ENCODE assay signal across 1 cellular context in the genomic region with DNA sequence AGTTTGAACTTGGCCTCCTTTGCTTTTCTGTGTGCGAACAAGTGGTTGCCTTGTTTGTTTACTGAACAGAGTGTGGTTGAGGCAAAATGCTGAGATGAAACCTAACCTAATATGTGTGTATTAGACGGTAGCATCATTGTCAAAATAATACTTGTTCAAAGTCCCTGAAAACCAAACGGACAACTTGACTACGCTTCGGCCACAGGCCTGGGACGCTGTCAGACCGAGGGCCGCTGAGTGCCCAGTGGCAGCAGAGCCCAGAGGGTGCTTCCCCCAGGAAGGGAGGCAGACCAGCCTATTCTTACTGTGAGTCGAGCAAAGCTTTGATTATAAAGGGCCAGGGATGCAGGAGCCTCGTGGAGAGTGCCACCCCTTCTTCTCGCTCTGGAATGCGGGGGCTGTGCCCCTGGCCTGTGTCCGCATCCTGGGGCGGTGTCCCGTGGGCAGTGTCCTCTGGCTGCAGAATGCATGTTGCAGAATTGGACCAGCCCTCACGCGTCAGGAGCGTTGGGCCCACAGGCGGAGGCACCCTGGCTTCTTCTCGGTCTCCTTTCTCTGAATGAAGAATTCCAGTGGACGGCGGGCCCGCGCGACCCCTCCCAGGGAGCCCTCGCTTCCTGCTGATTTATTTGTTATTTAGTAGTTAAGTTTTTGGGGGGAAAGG.
TF ChIP-seq lines count a peak whose summit lies in the region.

No MANE protein-coding gene starts in this region.

TF ChIP-seq in GM23338, 12 proteins besides CTCF, POLR2A, EP300 and RAD21 (continued from another document):
- TF ChIP-seq REST (IDR thresholded peaks at IDR 0.05; ENCODE audit: unreplicated experiment) (no peak), ZNF114 (CRISPR knock-in tag; IDR thresholded peaks at IDR 0.05) (no peak), NANOG (IDR thresholded peaks at IDR 0.05; ENCODE audit: borderline replicate concordance) (no peak), ETS1 (IDR thresholded peaks at IDR 0.05) (no peak), POLR2AphosphoS5 (IDR thresholded peaks at IDR 0.05; ENCODE audit: low read depth) (no peak), CREB1 (CRISPR knock-in tag; IDR thresholded peaks at IDR 0.05; ENCODE audit: low read depth) (no peak), STAT1 (IDR thresholded peaks at IDR 0.05; ENCODE audit: unreplicated experiment) (no peak), ZNF331 (CRISPR knock-in tag; IDR thresholded peaks at IDR 0.05; ENCODE audit: low read depth) (no peak), JUNB (IDR thresholded peaks at IDR 0.05; ENCODE audit: unreplicated experiment) (no peak), ZNF462 (CRISPR knock-in tag; IDR thresholded peaks at IDR 0.05) (no peak)
